21 cellular contexts compared by ENCODE assay signal in genomic region chr19:39181500-39182173, GRCh38. TPM values are rescaled to one million over a fixed set of nuclear protein-coding genes. Genes with fewer than 3 reads are reported as not detected.
DNase-seq lines count a peak whose midpoint lies in the region; ATAC-seq and TF ChIP-seq lines count a peak whose summit lies in the region.
"Had no signal": no experiment of that assay in that cellular context is flagged by ENCODE, and none has a peak within 500 bp of the region (broad histone marks: within the 10 kb centered on the region; RNA-seq: fewer than 3 reads in every experiment).

No MANE protein-coding gene starts in this region.

- intact Hi-C loops in activated CD4-positive, alpha-beta T cell treated with anti-CD3 and anti-CD28 coated beads, Interleukin-2, amount 10 ng/mL, durations not matched to agents 24 days and 14 days (cut with micrococcal nuclease), result no loop called here

- no peak for DNase-seq in activated CD4-positive, alpha-beta T cell treated with anti-CD3 and anti-CD28 coated beads, Interleukin-2, amount 10 ng/mL, durations not matched to agents 7 days and 5 days
- no peak for DNase-seq in activated CD4-positive, alpha-beta T cell treated with anti-CD3 and anti-CD28 coated beads, Interleukin-2, amount 10 ng/mL, durations not matched to agents 24 days and 14 days
- DNase-seq in mesothelial cell of epicardium (ENCODE audit: low spot score in 2 of 2, unreplicated experiment in 2 of 2) (no peak), hippocampal formation (lab: John Stamatoyannopoulos, UW) (no peak), SK-N-SH (no peak), DMS79 treated with DMSO at 0.1 percent for 48 hours (lab: John Stamatoyannopoulos, UW) (no peak), retina (no peak)
- DNase-seq: 8988T; BE2C; CD4-positive, alpha-beta T cell; DMS53; KG1; NCI-H1417; NCI-H1930; NCI-H345; NCI-H526; PC-9 had no signal

- H3K9me3 ChIP-seq in SK-N-SH, result no peaks in the 10 kb centered on the region
- H3K9me3 ChIP-seq: BE2C, SJSA1 had no signal

- H3K4me2 ChIP-seq in SK-N-SH, result no peak overlapping the region
- H3K4me2 ChIP-seq: GM23338, PC-9 had no signal

- H3K27me3 Mint-ChIP-seq in activated CD4-positive, alpha-beta T cell treated with anti-CD3 and anti-CD28 coated beads, Interleukin-2, amount 10 ng/mL, durations not matched to agents 7 days and 5 days, result no peaks in the 10 kb centered on the region
- no peaks in the 10 kb centered on the region for H3K27me3 Mint-ChIP-seq in activated CD4-positive, alpha-beta T cell treated with anti-CD3 and anti-CD28 coated beads, Interleukin-2, amount 10 ng/mL, durations not matched to agents 24 days and 14 days
- no peaks in the 10 kb centered on the region for H3K27me3 Mint-ChIP-seq in mesothelial cell of epicardium (ENCODE audit: low read depth)
- H3K27me3 Mint-ChIP-seq: CD4-positive, alpha-beta T cell had no signal

- H3K27ac ChIP-seq in SK-N-SH (ENCODE audit: low read depth in 2 of 2, low read length in 1 of 2), result no peak overlapping the region
- H3K27ac ChIP-seq: PC-9, SJSA1 had no signal

- TF ChIP-seq EP300 in SK-N-SH (IDR thresholded peaks at IDR 0.05; ENCODE audit: borderline replicate concordance in 1 of 2, low read depth in 1 of 2, low read length in 1 of 2), result no peak

- no peak overlapping the region for H3K9ac ChIP-seq in SK-N-SH

- H3K36me3 ChIP-seq in SK-N-SH (replicated peaks in 1 of 2; ENCODE audit: control insufficient read depth in 1 of 2, insufficient read depth in 2 of 2, low read length in 1 of 2), result peaks cover 4 to 19% of the 10 kb centered on the region in 2 experiments

- H3K27ac Mint-ChIP-seq in activated CD4-positive, alpha-beta T cell treated with anti-CD3 and anti-CD28 coated beads, Interleukin-2, amount 10 ng/mL, durations not matched to agents 7 days and 5 days, result peak overlapping the region; percentile 54
- H3K27ac Mint-ChIP-seq in activated CD4-positive, alpha-beta T cell treated with anti-CD3 and anti-CD28 coated beads, Interleukin-2, amount 10 ng/mL, durations not matched to agents 24 days and 14 days, result no peak overlapping the region
- H3K27ac Mint-ChIP-seq in mesothelial cell of epicardium, result peak overlapping the region; percentile 73
- H3K27ac Mint-ChIP-seq: CD4-positive, alpha-beta T cell had no signal

- H3K9me3 Mint-ChIP-seq in activated CD4-positive, alpha-beta T cell treated with anti-CD3 and anti-CD28 coated beads, Interleukin-2, amount 10 ng/mL, durations not matched to agents 7 days and 5 days, result no peaks in the 10 kb centered on the region
- no peaks in the 10 kb centered on the region for H3K9me3 Mint-ChIP-seq in activated CD4-positive, alpha-beta T cell treated with anti-CD3 and anti-CD28 coated beads, Interleukin-2, amount 10 ng/mL, durations not matched to agents 24 days and 14 days
- peaks cover 6% of the 10 kb centered on the region for H3K9me3 Mint-ChIP-seq in mesothelial cell of epicardium
- H3K9me3 Mint-ChIP-seq: CD4-positive, alpha-beta T cell; GM23338 had no signal

- no peak for TF ChIP-seq RAD21 in SK-N-SH (IDR thresholded peaks at IDR 0.05; ENCODE audit: low read length)

- TF ChIP-seq CTCF in mesothelial cell of epicardium (IDR thresholded peaks at IDR 0.05; ENCODE audit: unreplicated experiment), result no peak
- no peak for TF ChIP-seq CTCF in SK-N-SH (IDR thresholded peaks at IDR 0.05)

- no peaks in the 10 kb centered on the region for H3K9me2 ChIP-seq in SK-N-SH

- peak; percentile 2 for ATAC-seq in esophagus mucosa
- ATAC-seq: GM23338, HCT116 had no signal

- no peaks in the 10 kb centered on the region for H4K20me1 ChIP-seq in SK-N-SH (ENCODE audit: insufficient read depth)

- H3K79me2 ChIP-seq in SK-N-SH (ENCODE audit: insufficient read depth), result no peaks in the 10 kb centered on the region

- H3F3A ChIP-seq in SK-N-SH (replicated peaks; ENCODE audit: insufficient read depth), result no peaks in the 10 kb centered on the region

- no peaks in the 10 kb centered on the region for H3K4me1 Mint-ChIP-seq in activated CD4-positive, alpha-beta T cell treated with anti-CD3 and anti-CD28 coated beads, Interleukin-2, amount 10 ng/mL, durations not matched to agents 7 days and 5 days
- no peaks in the 10 kb centered on the region for H3K4me1 Mint-ChIP-seq in activated CD4-positive, alpha-beta T cell treated with anti-CD3 and anti-CD28 coated beads, Interleukin-2, amount 10 ng/mL, durations not matched to agents 24 days and 14 days
- no peaks in the 10 kb centered on the region for H3K4me1 Mint-ChIP-seq in mesothelial cell of epicardium
- H3K4me1 Mint-ChIP-seq: GM23338 had no signal

- H2AFZ ChIP-seq in SK-N-SH (ENCODE audit: low read depth), result no peak overlapping the region
- H2AFZ ChIP-seq: GM23338, PC-9 had no signal

- CTCF ChIA-PET in activated CD4-positive, alpha-beta T cell treated with anti-CD3 and anti-CD28 coated beads, Interleukin-2, amount 10 ng/mL, durations not matched to agents 7 days and 5 days (lab: Charles Lee), result no interaction called here
- CTCF ChIA-PET in SK-N-SH (lab: Yijun Ruan, JAX), result interaction anchor here (0.8 to 1.3 kb wide), 3 partner anchors 10 to 59 kb away, joined by 3 to 4 read pairs (median 3); no protein-coding TSS in a partner anchor

- no peaks in the 10 kb centered on the region; a peak in 1 of 4 replicates for H3K4me1 ChIP-seq in SK-N-SH (ENCODE audit: control insufficient read depth in 1 of 2, insufficient read depth in 2 of 2, low read depth in 1 of 2, low read length in 1 of 2)
- H3K4me1 ChIP-seq: BE2C, SJSA1 had no signal

- POLR2A ChIA-PET in activated CD4-positive, alpha-beta T cell treated with anti-CD3 and anti-CD28 coated beads, Interleukin-2, amount 10 ng/mL, durations not matched to agents 7 days and 5 days (lab: Charles Lee), result no interaction called here
- POLR2A ChIA-PET in SK-N-SH (lab: Yijun Ruan, JAX), result no interaction called here

- H3K4me3 Mint-ChIP-seq in activated CD4-positive, alpha-beta T cell treated with anti-CD3 and anti-CD28 coated beads, Interleukin-2, amount 10 ng/mL, durations not matched to agents 7 days and 5 days, result no peak overlapping the region
- no peak overlapping the region for H3K4me3 Mint-ChIP-seq in activated CD4-positive, alpha-beta T cell treated with anti-CD3 and anti-CD28 coated beads, Interleukin-2, amount 10 ng/mL, durations not matched to agents 24 days and 14 days
- no peak overlapping the region for H3K4me3 Mint-ChIP-seq in mesothelial cell of epicardium
- H3K4me3 Mint-ChIP-seq: CD4-positive, alpha-beta T cell; GM23338 had no signal

- 95% methylated on average over 18 of the region's 21 CpGs for WGBS in SK-N-SH (ENCODE audit: low lambda C conversion rate)

- no peaks in the 10 kb centered on the region for H3K27me3 ChIP-seq in SK-N-SH (ENCODE audit: insufficient read depth)
- H3K27me3 ChIP-seq: BE2C, SJSA1 had no signal

- H3K4me3 ChIP-seq in SK-N-SH (ENCODE audit: low read depth in 2 of 2, low read length in 1 of 2), result no peak overlapping the region
- H3K4me3 ChIP-seq: GM23338, PC-9, SJSA1 had no signal

- no peaks in the 10 kb centered on the region for H3K36me3 Mint-ChIP-seq in activated CD4-positive, alpha-beta T cell treated with anti-CD3 and anti-CD28 coated beads, Interleukin-2, amount 10 ng/mL, durations not matched to agents 7 days and 5 days (ENCODE audit: low read depth)
- peaks cover 5% of the 10 kb centered on the region for H3K36me3 Mint-ChIP-seq in activated CD4-positive, alpha-beta T cell treated with anti-CD3 and anti-CD28 coated beads, Interleukin-2, amount 10 ng/mL, durations not matched to agents 24 days and 14 days (ENCODE audit: low read depth)
- H3K36me3 Mint-ChIP-seq in mesothelial cell of epicardium, result peaks cover 29% of the 10 kb centered on the region

TF ChIP-seq in SK-N-SH, 30 proteins besides CTCF, POLR2A, EP300 and RAD21:
- TF ChIP-seq FOSL2 (IDR thresholded peaks at IDR 0.05; ENCODE audit: borderline replicate concordance, low read depth), result no peak
- TF ChIP-seq EZH2phosphoT487 (IDR thresholded peaks at IDR 0.05; ENCODE audit: borderline replicate concordance, low read depth), result no peak
- TF ChIP-seq TEAD4 (IDR thresholded peaks at IDR 0.05; ENCODE audit: borderline replicate concordance, insufficient read depth), result no peak

RNA-seq across cellular contexts. Expression of gene NCCRP1, which starts 15.1 kb away (rescaled TPM):
- total RNA-seq in activated CD4-positive, alpha-beta T cell treated with anti-CD3 and anti-CD28 coated beads, Interleukin-2, amount 10 ng/mL, durations not matched to agents 7 days and 5 days, result not detected
- not detected in 2 replicates for total RNA-seq in activated CD4-positive, alpha-beta T cell treated with anti-CD3 and anti-CD28 coated beads, Interleukin-2, amount 10 ng/mL, durations not matched to agents 24 days and 14 days
- 298 TPM for total RNA-seq in esophagus mucosa
- 11.7 to 14.8 TPM (median 12.2 TPM) in 3 replicates for total RNA-seq in mesothelial cell of epicardium
- 0.05 TPM in 1 of 2 replicates, not detected in the other for polyA plus RNA-seq in SK-N-SH (2012; rRNA removed)
- polyA plus RNA-seq in SK-N-SH (2012; cell fraction: cytosol; rRNA removed), result 0.01 TPM in 2 replicates
- 0.06 and 0.18 TPM in 2 replicates for polyA plus RNA-seq in SK-N-SH (2012; cell fraction: nucleus; rRNA removed)
- total RNA-seq: CD4-positive, alpha-beta T cell; SJSA1 had no signal

RNA-seq across cellular contexts. Expression of gene SYCN, which starts 22.4 kb away (rescaled TPM):
- not detected for total RNA-seq in activated CD4-positive, alpha-beta T cell treated with anti-CD3 and anti-CD28 coated beads, Interleukin-2, amount 10 ng/mL, durations not matched to agents 7 days and 5 days
- total RNA-seq in activated CD4-positive, alpha-beta T cell treated with anti-CD3 and anti-CD28 coated beads, Interleukin-2, amount 10 ng/mL, durations not matched to agents 24 days and 14 days, result not detected in 2 replicates
- total RNA-seq in esophagus mucosa (not detected), mesothelial cell of epicardium (not detected in 3 replicates)
- not detected in 2 replicates for polyA plus RNA-seq in SK-N-SH (2012; rRNA removed)
- polyA plus RNA-seq in SK-N-SH (2012; cell fraction: cytosol; rRNA removed), result not detected in 2 replicates
- not detected in 2 replicates for polyA plus RNA-seq in SK-N-SH (2012; cell fraction: nucleus; rRNA removed)
- total RNA-seq: CD4-positive, alpha-beta T cell; GM23338; PC-9; SJSA1 had no signal
- polyA plus RNA-seq: GM23338 had no signal

RNA-seq across cellular contexts. Expression of gene PAK4, which starts 56.1 kb away (rescaled TPM):
- total RNA-seq in activated CD4-positive, alpha-beta T cell treated with anti-CD3 and anti-CD28 coated beads, Interleukin-2, amount 10 ng/mL, durations not matched to agents 7 days and 5 days, result 10 to 100 TPM; 16.5 to 17.9 TPM
- total RNA-seq in activated CD4-positive, alpha-beta T cell treated with anti-CD3 and anti-CD28 coated beads, Interleukin-2, amount 10 ng/mL, durations not matched to agents 24 days and 14 days, result 14.8 and 16.9 TPM in 2 replicates
- total RNA-seq in esophagus mucosa (40.8 TPM), mesothelial cell of epicardium (101 to 103 TPM (median 102 TPM) in 3 replicates)
- 24.7 and 36.4 TPM in 2 replicates for polyA plus RNA-seq in SK-N-SH (2012; rRNA removed)
- polyA plus RNA-seq in SK-N-SH (2012; cell fraction: cytosol; rRNA removed), result 14.3 and 23.1 TPM in 2 replicates
- 31.0 and 44.4 TPM in 2 replicates for polyA plus RNA-seq in SK-N-SH (2012; cell fraction: nucleus; rRNA removed)

Comparison
In these comparisons a context has a peak if more than half of its experiments do, and no peak if none do; other contexts are left out.
1. RNA of gene NCCRP1, which starts 15.1 kb away (total RNA-seq): 298 TPM in esophagus mucosa (single experiment); 11.7 to 14.8 TPM in mesothelial cell of epicardium, not detected in activated CD4-positive, alpha-beta T cell treated with anti-CD3 and anti-CD28 coated beads, Interleukin-2, amount 10 ng/mL, durations not matched to agents 7 days and 5 days and not detected in activated CD4-positive, alpha-beta T cell treated with anti-CD3 and anti-CD28 coated beads, Interleukin-2, amount 10 ng/mL, durations not matched to agents 24 days and 14 days; every median in the first group is over 10 times any median in the second.